ENCODE assay signal across 8 cellular contexts in the genomic region with DNA sequence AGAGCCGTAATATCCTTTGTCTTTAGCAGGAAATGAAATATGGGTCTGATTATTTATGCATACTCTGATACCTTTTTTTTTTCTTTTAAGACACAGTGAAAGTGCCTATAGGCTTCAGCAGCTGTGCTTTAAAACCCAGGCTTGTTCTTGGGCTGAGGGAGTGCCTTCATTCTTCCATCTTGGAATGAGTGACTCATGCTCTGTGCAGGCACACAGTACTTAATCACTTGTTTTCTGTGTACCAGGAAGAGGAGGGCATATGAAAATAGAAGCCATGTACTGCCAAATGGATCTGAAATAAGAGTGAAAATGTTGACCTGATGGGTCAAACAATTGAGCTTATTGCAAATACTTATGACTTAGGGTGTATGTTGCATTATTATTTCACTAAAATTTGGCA. TPM values are rescaled to one million over a fixed set of nuclear protein-coding genes. Genes with fewer than 3 reads are reported as not detected.
DNase-seq lines count a peak whose midpoint lies in the region; ATAC-seq, FAIRE-seq and TF ChIP-seq lines count a peak whose summit lies in the region.

No MANE protein-coding gene starts in this region.

- ATAC-seq in pancreas: peak; percentile 96 to 99 (median 98)

- intact Hi-C loops in pancreas (cut with DNase I): no loop called here

- H3K27ac ChIP-seq in endodermal cell (ENCODE audit: low read depth, low read length) (no peak overlapping the region), pancreas (peak overlapping the region in 3 of 4 donors; percentile 32 to 61 (median 46))

- H3K9me3 Mint-ChIP-seq in endodermal cell: no peaks in the 10 kb centered on the region

- DNase-seq in NCI-H82 (lab: John Stamatoyannopoulos, UW): peak; percentile 80
- peak; percentile 57 for DNase-seq in endodermal cell
- peak in 2 of 6 donors; percentile 26 to 44 for DNase-seq in pancreas
- no peak for DNase-seq in HuH-7.5 (ENCODE audit: low spot score)
- no peak for DNase-seq in D721Med (ENCODE audit: insufficient read length, low spot score)
- DNase-seq in KG1 (lab: John Stamatoyannopoulos, UW): no peak
- no peak for DNase-seq in GM19238 (ENCODE audit: insufficient read length, low spot score)

- H3K9me3 ChIP-seq in endodermal cell (ENCODE audit: control insufficient read depth, low read length) (no peaks in the 10 kb centered on the region), pancreas (no peaks in the 10 kb centered on the region)

- peaks cover 32% of the 10 kb centered on the region for H3K4me1 Mint-ChIP-seq in endodermal cell

- WGBS in endodermal cell (ENCODE audit: insufficient coverage in 1 of 2, insufficient read length in 1 of 2), 2 experiments: 86% methylated on average over 1 of the region's 1 CpG; no CpG with 5 or more reads in 1 of the 2 experiments
- WGBS in pancreas, 2 donors: 34 to 35% methylated on average over 1 of the region's 1 CpG

- no peaks in the 10 kb centered on the region for H3K36me3 ChIP-seq in endodermal cell (ENCODE audit: control insufficient read depth, insufficient read depth, low read length)
- H3K36me3 ChIP-seq in pancreas: no peaks in the 10 kb centered on the region

- FAIRE-seq in G401.6 (lab: Jason Lieb, UNC) (peak; percentile 87), pancreas (lab: Jason Lieb, UNC) (peak; percentile 82), D721Med (lab: Jason Lieb, UNC) (no peak)

- no peak overlapping the region for H3K4me3 Mint-ChIP-seq in endodermal cell

- H3K4me3 ChIP-seq in endodermal cell (ENCODE audit: low read length) (peak overlapping the region; percentile 11), pancreas (no peak overlapping the region)

- H3K9ac ChIP-seq in endodermal cell (ENCODE audit: extremely low read depth, low read length, poor library complexity, severe bottlenecking): no peak overlapping the region

- H3K36me3 Mint-ChIP-seq in endodermal cell (ENCODE audit: low read depth): no peaks in the 10 kb centered on the region

- TF ChIP-seq CTCF in endodermal cell (conservative IDR thresholded peaks at IDR 0.05) (no peak), pancreas (IDR thresholded peaks at IDR 0.05) (no peak), D721Med (IDR thresholded peaks at IDR 0.05; ENCODE audit: insufficient read depth, missing control alignments) (no peak)

- H3K27ac Mint-ChIP-seq in endodermal cell: peak overlapping the region; percentile 81

- peaks cover 9% of the 10 kb centered on the region for H3K4me1 ChIP-seq in endodermal cell (ENCODE audit: control insufficient read depth, insufficient read depth, low read length)
- peaks cover 3 to 15% (median 5%) of the 10 kb centered on the region in 3 donors for H3K4me1 ChIP-seq in pancreas

- no peaks in the 10 kb centered on the region for H3K27me3 Mint-ChIP-seq in endodermal cell (ENCODE audit: insufficient read depth)

- H3K27me3 ChIP-seq in endodermal cell (ENCODE audit: control insufficient read depth, insufficient read depth, low read length, poor library complexity, severe bottlenecking): no peaks in the 10 kb centered on the region
- no peaks in the 10 kb centered on the region for H3K27me3 ChIP-seq in pancreas

RNA-seq across cellular contexts. Expression of a gene that starts 12.0 kb away (rescaled TPM):
- total RNA-seq in endodermal cell (10 to 100 TPM; 74.4 to 75.6 TPM), pancreas (1 to 10 TPM; 4.3 to 7.1 (median 4.7) TPM)
- polyA plus RNA-seq in endodermal cell (2013, experiment 1 of 2): 116 TPM
- polyA plus RNA-seq in endodermal cell (2013, experiment 2 of 2): 115 TPM
- 10 to 100 TPM in 1 of 2 donors, 1 to 10 TPM in 1; 4.4 to 13.6 TPM for polyA plus RNA-seq in pancreas

Comparison
In these comparisons a context has a peak if more than half of its experiments do, and no peak if none do; other contexts are left out.
1. DNase-seq: peak in NCI-H82 (single experiment) and endodermal cell (single experiment); none in HuH-7.5 (single experiment), D721Med (single experiment), KG1 (single experiment) and GM19238 (single experiment).
2. RNA of a gene that starts 12.0 kb away (total RNA-seq): 74.4 to 75.6 TPM in endodermal cell; 4.3 to 7.1 TPM in pancreas; every median in the first group is over 4 times any median in the second.